8 cellular contexts compared by ENCODE assay signal in genomic region chr2:208253518-208254117, GRCh38. TPM values are rescaled to one million over a fixed set of nuclear protein-coding genes. Genes with fewer than 3 reads are reported as not detected.
DNase-seq lines count a peak whose midpoint lies in the region; ATAC-seq and TF ChIP-seq lines count a peak whose summit lies in the region.

No MANE protein-coding gene starts in this region.

- H3K4me1 ChIP-seq in stomach, result peaks cover 15 to 75% (median 47%) of the 10 kb centered on the region in 4 donors

- POLR2A ChIA-PET in activated CD4-positive, alpha-beta memory T cell treated with anti-CD3 and anti-CD28 coated beads, Interleukin-2, amount 10 ng/mL, durations not matched to agents 7 days and 5 days (lab: Charles Lee), result interaction anchor here (1.0 to 4.4 kb wide), 3 partner anchors 12 to 723 kb away, joined by 3 to 35 read pairs (median 3); partner anchors contain the start of gene PIKFYVE

- peaks cover under 1 to 38% (median 35%) of the 10 kb centered on the region in 4 donors for H3K36me3 ChIP-seq in stomach

- TF ChIP-seq CTCF in stomach (IDR thresholded peaks at IDR 0.05) (no peak), omental fat pad (IDR thresholded peaks at IDR 0.05) (no peak)

- intact Hi-C loops in stomach (cut with DNase I; ENCODE audit: low total_unique reads), result no loop called here

- peak overlapping the region; percentile 98 for H3K4me3 Mint-ChIP-seq in activated CD4-positive, alpha-beta memory T cell treated with anti-CD3 and anti-CD28 coated beads, Interleukin-2, amount 10 ng/mL, durations not matched to agents 7 days and 5 days

- no peak for TF ChIP-seq POLR2A in stomach (IDR thresholded peaks at IDR 0.05)

- no peaks in the 10 kb centered on the region for H3K27me3 ChIP-seq in stomach

- H3K4me3 ChIP-seq in iPS-18c (ENCODE audit: insufficient read depth, low read depth, low read length), result peak overlapping the region; percentile 99
- H3K4me3 ChIP-seq in stomach, result peak overlapping the region; percentile 76 to 94 (median 90)

- TF ChIP-seq EP300 in stomach (IDR thresholded peaks at IDR 0.05), result no peak

- no peaks in the 10 kb centered on the region for H3K9me3 Mint-ChIP-seq in activated CD4-positive, alpha-beta memory T cell treated with anti-CD3 and anti-CD28 coated beads, Interleukin-2, amount 10 ng/mL, durations not matched to agents 7 days and 5 days

- DNase-seq in DMS53 (lab: John Stamatoyannopoulos, UW) (peak; percentile 40), DMS53 treated with DMSO at 0.1 percent for 48 hours (lab: John Stamatoyannopoulos, UW; ENCODE audit: unreplicated experiment) (no peak), stomach (no peak), anterior cingulate cortex (lab: John Stamatoyannopoulos, UW) (no peak), omental fat pad (ENCODE audit: low spot score) (no peak)
- no peak for DNase-seq in activated CD4-positive, alpha-beta memory T cell treated with anti-CD3 and anti-CD28 coated beads, Interleukin-2, amount 10 ng/mL, durations not matched to agents 7 days and 5 days

- H3K27me3 Mint-ChIP-seq in activated CD4-positive, alpha-beta memory T cell treated with anti-CD3 and anti-CD28 coated beads, Interleukin-2, amount 10 ng/mL, durations not matched to agents 7 days and 5 days, result no peaks in the 10 kb centered on the region

- WGBS in stomach, 5 donors, result 4 to 10% (median 6%) methylated on average over 7 of the region's 7 CpGs

- peaks cover 46% of the 10 kb centered on the region for H3K36me3 Mint-ChIP-seq in activated CD4-positive, alpha-beta memory T cell treated with anti-CD3 and anti-CD28 coated beads, Interleukin-2, amount 10 ng/mL, durations not matched to agents 7 days and 5 days (ENCODE audit: low read depth)

- peak overlapping the region; percentile 79 to 89 (median 85) for H3K27ac ChIP-seq in stomach

- CTCF ChIA-PET in activated CD4-positive, alpha-beta memory T cell treated with anti-CD3 and anti-CD28 coated beads, Interleukin-2, amount 10 ng/mL, durations not matched to agents 7 days and 5 days (lab: Charles Lee), result interaction anchor here (0.8 to 6.2 kb wide), 8 partner anchors 10 to 78 kb away, joined by 3 to 82 read pairs (median 4); partner anchors contain the start of gene PIKFYVE

- no peak overlapping the region for H3K27ac Mint-ChIP-seq in activated CD4-positive, alpha-beta memory T cell treated with anti-CD3 and anti-CD28 coated beads, Interleukin-2, amount 10 ng/mL, durations not matched to agents 7 days and 5 days

- peaks cover 4% of the 10 kb centered on the region for H3K9me3 ChIP-seq in iPS-18c (ENCODE audit: control insufficient read depth, insufficient read depth, low read length)
- no peaks in the 10 kb centered on the region for H3K9me3 ChIP-seq in stomach

- ATAC-seq in GM19351 (IDR thresholded peaks at IDR 0.05; ENCODE audit: unreplicated experiment) (no peak), omental fat pad (ENCODE audit: low FRiP score) (no peak)

- peaks cover 28% of the 10 kb centered on the region for H3K4me1 Mint-ChIP-seq in activated CD4-positive, alpha-beta memory T cell treated with anti-CD3 and anti-CD28 coated beads, Interleukin-2, amount 10 ng/mL, durations not matched to agents 7 days and 5 days

RNA-seq across cellular contexts. Expression of gene IDH1, which starts 1.3 kb away (rescaled TPM):
- total RNA-seq in activated CD4-positive, alpha-beta memory T cell treated with anti-CD3 and anti-CD28 coated beads, Interleukin-2, amount 10 ng/mL, durations not matched to agents 7 days and 5 days, result 10 to 100 TPM; 41.3 to 44.2 TPM
- total RNA-seq in stomach (100 to 1,000 TPM in 2 of 5 donors, 10 to 100 TPM in 3; 18.1 to 106 (median 100.0) TPM), omental fat pad (100 to 1,000 TPM; 111 to 170 (median 125) TPM)
- 10 to 100 TPM; 47.9 to 76.0 (median 70.9) TPM for polyA plus RNA-seq in stomach

RNA-seq across cellular contexts. Expression of gene PIKFYVE, which starts 12.4 kb away (rescaled TPM):
- 10 to 100 TPM; 36.6 to 37.2 TPM for total RNA-seq in activated CD4-positive, alpha-beta memory T cell treated with anti-CD3 and anti-CD28 coated beads, Interleukin-2, amount 10 ng/mL, durations not matched to agents 7 days and 5 days
- total RNA-seq in stomach (10 to 100 TPM; 14.0 to 42.8 (median 32.6) TPM), omental fat pad (10 to 100 TPM; 27.1 to 39.2 (median 35.1) TPM)
- polyA plus RNA-seq in stomach, result 1 to 10 TPM; 3.0 to 4.5 (median 3.7) TPM
